7 cellular contexts compared by ENCODE assay signal in the genomic region with DNA sequence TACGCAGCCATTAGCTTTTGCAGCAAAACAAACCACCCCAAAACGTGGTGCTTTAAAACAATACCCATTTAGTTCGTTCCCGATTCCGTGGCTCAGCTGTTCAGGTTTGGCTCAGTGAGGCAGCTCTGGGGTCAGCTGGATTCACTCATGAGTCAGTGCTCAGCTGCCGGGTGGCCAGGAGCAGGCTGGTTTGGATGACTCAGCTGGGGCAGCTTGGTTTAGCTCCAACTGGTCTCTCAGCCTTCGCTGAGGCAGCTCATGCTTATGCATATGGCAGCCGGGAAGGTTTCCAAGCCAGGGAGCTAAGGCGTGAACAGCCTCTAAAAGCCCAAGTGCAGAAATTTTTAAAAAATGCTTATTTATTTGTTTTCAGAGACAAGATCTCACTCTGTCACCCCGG. TPM values are rescaled to one million over a fixed set of nuclear protein-coding genes. Genes with fewer than 3 reads are reported as not detected.
A peak's percentile ranks its signal among the peaks of the same experiment; 100 is the strongest.
DNase-seq lines count a peak whose midpoint lies in the region; TF ChIP-seq lines count a peak whose summit lies in the region.

No MANE protein-coding gene starts in this region.

- DNase-seq in M059J (ENCODE audit: low read depth) (peak; percentile 96), epidermal melanocyte (ENCODE audit: insufficient read length, low spot score) (peak; percentile 87), medulla oblongata (ENCODE audit: extremely low spot score) (peak; percentile 78), SIG-M5 treated with dmso at 0.1 percent for 504 hours (lab: John Stamatoyannopoulos, UW; ENCODE audit: unreplicated experiment) (no peak), NK-92 (lab: John Stamatoyannopoulos, UW; ENCODE audit: unreplicated experiment) (no peak), GM20000 (ENCODE audit: low spot score) (no peak)
- DNase-seq in activated effector memory CD4-positive, alpha-beta T cell treated with Interleukin-2 at 50 U/mL for 16 hours, result no peak

- no peak for TF ChIP-seq CTCF in GM20000 (IDR thresholded peaks at IDR 0.05; ENCODE audit: extremely low read depth, missing control alignments)

RNA-seq across cellular contexts. Expression of gene CD99, which starts 13.3 kb away (rescaled TPM):
- 282 and 343 TPM in 2 replicates for total RNA-seq in M059J (2014; rRNA removed; shearing (Covaris generic))

Comparison
In these comparisons a context has a peak if more than half of its experiments do, and no peak if none do; other contexts are left out.
1. DNase-seq: peak in M059J (single experiment), epidermal melanocyte (single experiment) and medulla oblongata (single experiment); none in SIG-M5 treated with dmso at 0.1 percent for 504 hours (single experiment), NK-92 (single experiment), GM20000 (single experiment) and activated effector memory CD4-positive, alpha-beta T cell treated with Interleukin-2 at 50 U/mL for 16 hours (single experiment).